Comparison of ENCODE assay signal across 8 cellular contexts in the genomic region with DNA sequence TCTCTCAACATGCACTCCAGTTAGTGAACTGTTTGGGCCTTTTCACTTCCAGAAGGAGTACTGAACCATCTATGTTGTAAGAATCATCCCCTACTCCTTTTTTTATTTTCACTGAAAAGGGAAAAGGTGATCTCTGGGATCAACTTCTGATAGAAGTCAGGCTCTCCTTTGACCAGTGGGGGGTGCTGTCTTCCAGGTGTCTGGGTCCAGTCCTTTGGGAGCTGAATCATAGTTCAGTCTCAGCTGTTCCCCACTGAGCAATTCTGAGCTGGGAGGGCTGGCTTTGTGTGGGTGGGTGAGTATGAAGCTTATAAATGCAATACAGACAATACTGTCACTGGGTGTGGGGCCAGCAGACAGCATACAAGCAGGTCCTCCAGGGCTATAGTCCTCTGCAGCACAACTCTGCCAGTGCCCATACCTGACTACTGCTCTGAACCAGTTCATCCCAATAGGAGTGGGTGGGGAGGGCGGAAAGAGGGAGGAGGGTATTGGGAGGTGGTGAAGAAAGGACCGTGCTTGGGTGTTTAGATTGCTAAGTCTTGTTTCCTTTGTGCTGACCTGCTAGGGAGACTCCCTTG. TPM values are rescaled to one million over a fixed set of nuclear protein-coding genes. Genes with fewer than 3 reads are reported as not detected.
DNase-seq lines count a peak whose midpoint lies in the region; ATAC-seq and TF ChIP-seq lines count a peak whose summit lies in the region.

No MANE protein-coding gene starts in this region.

- no peak for TF ChIP-seq POLR2A in heart left ventricle (IDR thresholded peaks at IDR 0.05)

- no peak overlapping the region for H3K27ac ChIP-seq in heart left ventricle

- H3K4me3 ChIP-seq in heart left ventricle: no peak overlapping the region
- no peak overlapping the region for H3K4me3 ChIP-seq in fibroblast of the aortic adventitia (ENCODE audit: low read depth, low read length)

- peaks cover 0 to 14% (median 2%) of the 10 kb centered on the region in 12 donors for H3K4me1 ChIP-seq in heart left ventricle

- H3K27me3 ChIP-seq in heart left ventricle: no peaks in the 10 kb centered on the region

- no peaks in the 10 kb centered on the region for H3K9me3 ChIP-seq in heart left ventricle

- 60 to 78% (median 73%) methylated on average over 2 of the region's 2 CpGs for WGBS in heart left ventricle, 4 donors

- peak in 2 of 4 donors; percentile 30 to 49 for ATAC-seq in heart left ventricle
- no peak for ATAC-seq in Right ventricle myocardium inferior
- no peak for ATAC-seq in HG02981 (IDR thresholded peaks at IDR 0.05; ENCODE audit: unreplicated experiment)

- intact Hi-C loops in heart left ventricle (cut with DNase I): no loop called here
- intact Hi-C loops in Right ventricle myocardium inferior (cut with DNase I): no loop called here

- peak in 2 of 5 donors; percentile 20 to 65 for DNase-seq in heart left ventricle
- no peak for DNase-seq in Right ventricle myocardium inferior (ENCODE audit: missing footprints)
- peak; percentile 10 for DNase-seq in NCI-H2196 treated with DMSO at 0.1 percent for 48 hours (lab: John Stamatoyannopoulos, UW; ENCODE audit: unreplicated experiment)
- peak; percentile 70 for DNase-seq in activated T-cell treated with anti-CD3 and anti-CD28 coated beads for 48 hours (ENCODE audit: low read depth)
- DNase-seq in fibroblast of the aortic adventitia (ENCODE audit: low read depth): peak; percentile 90
- peak; percentile 75 for DNase-seq in putamen (ENCODE audit: low spot score)
- DNase-seq in KG1 (lab: John Stamatoyannopoulos, UW): no peak

- TF ChIP-seq CTCF in heart left ventricle (IDR thresholded peaks at IDR 0.05) (peak in 10 of 12 donors; percentile 18 to 53 (median 32)), fibroblast of the aortic adventitia (IDR thresholded peaks at IDR 0.05; ENCODE audit: insufficient read depth, low read length) (peak; percentile 83)

- no peaks in the 10 kb centered on the region for H3K36me3 ChIP-seq in heart left ventricle

RNA-seq across cellular contexts. Expression of a gene that starts 12.5 kb away (rescaled TPM):
- total RNA-seq in heart left ventricle (100 to 1,000 TPM in 6 of 9 donors, 10 to 100 TPM in 3; 88.5 to 113 (median 102) TPM), Right ventricle myocardium inferior (97.6 TPM), fibroblast of the aortic adventitia (ENCODE audit: low replicate concordance) (321 and 576 TPM in 2 replicates)
- polyA plus RNA-seq in heart left ventricle: 100 to 1,000 TPM in 1 of 2 donors, 10 to 100 TPM in 1; 41.1 to 179 TPM

RNA-seq across cellular contexts. Expression of a gene that starts 48.1 kb away (rescaled TPM):
- total RNA-seq in heart left ventricle (10 to 100 TPM in 1 of 9 donors, 1 to 10 TPM in 8; 2.5 to 11.9 (median 8.6) TPM), Right ventricle myocardium inferior (6.5 TPM), fibroblast of the aortic adventitia (ENCODE audit: low replicate concordance) (0.36 and 0.90 TPM in 2 replicates)
- polyA plus RNA-seq in heart left ventricle: 1 to 10 TPM; 1.6 to 2.1 TPM

Comparison
In these comparisons a context has a peak if more than half of its experiments do, and no peak if none do; other contexts are left out.
1. DNase-seq: peak in NCI-H2196 treated with DMSO at 0.1 percent for 48 hours (single experiment), activated T-cell treated with anti-CD3 and anti-CD28 coated beads for 48 hours (single experiment), fibroblast of the aortic adventitia (single experiment) and putamen (single experiment); none in Right ventricle myocardium inferior (single experiment) and KG1 (single experiment).